In genomic region chr9:114482602-114483001, GRCh38 we compare ENCODE assay signal across 10 cellular contexts.
"Had no signal": no experiment of that assay in that cellular context is flagged by ENCODE, and none has a peak within 500 bp of the region (broad histone marks: within the 10 kb centered on the region; RNA-seq: fewer than 3 reads in every experiment).

No MANE protein-coding gene starts in this region.

- H3K9me3 Mint-ChIP-seq: activated naive CD4-positive, alpha-beta T cell treated with anti-CD3 and anti-CD28 coated beads, Interleukin-2, amount 50 U/mL, for 24 hours; naive thymus-derived CD4-positive, alpha-beta T cell; WTC11 had no signal

- H3K4me3 Mint-ChIP-seq: activated naive CD4-positive, alpha-beta T cell treated with anti-CD3 and anti-CD28 coated beads, Interleukin-2, amount 50 U/mL, for 24 hours; naive thymus-derived CD4-positive, alpha-beta T cell; WTC11 had no signal

- H3K36me3 Mint-ChIP-seq: activated naive CD4-positive, alpha-beta T cell treated with anti-CD3 and anti-CD28 coated beads, Interleukin-2, amount 50 U/mL, for 24 hours; WTC11 had no signal

- DNase-seq: activated CD4-positive, alpha-beta T cell treated with anti-CD3 and anti-CD28 coated beads for 48 hours; activated T-cell treated with anti-CD3 and anti-CD28 coated beads, Interleukin-2, amount 50 U/mL, for 1 hour; posterior cingulate gyrus; small intestine; SW 1271; transverse colon had no signal

- H3K27ac Mint-ChIP-seq: activated naive CD4-positive, alpha-beta T cell treated with anti-CD3 and anti-CD28 coated beads, Interleukin-2, amount 50 U/mL, for 24 hours; WTC11 had no signal

- ATAC-seq: esophagus mucosa; naive thymus-derived CD4-positive, alpha-beta T cell; WTC11 had no signal

- H3K27me3 Mint-ChIP-seq: activated naive CD4-positive, alpha-beta T cell treated with anti-CD3 and anti-CD28 coated beads, Interleukin-2, amount 50 U/mL, for 24 hours had no signal
